Comparison of ENCODE assay signal across 8 cellular contexts in the genomic region with DNA sequence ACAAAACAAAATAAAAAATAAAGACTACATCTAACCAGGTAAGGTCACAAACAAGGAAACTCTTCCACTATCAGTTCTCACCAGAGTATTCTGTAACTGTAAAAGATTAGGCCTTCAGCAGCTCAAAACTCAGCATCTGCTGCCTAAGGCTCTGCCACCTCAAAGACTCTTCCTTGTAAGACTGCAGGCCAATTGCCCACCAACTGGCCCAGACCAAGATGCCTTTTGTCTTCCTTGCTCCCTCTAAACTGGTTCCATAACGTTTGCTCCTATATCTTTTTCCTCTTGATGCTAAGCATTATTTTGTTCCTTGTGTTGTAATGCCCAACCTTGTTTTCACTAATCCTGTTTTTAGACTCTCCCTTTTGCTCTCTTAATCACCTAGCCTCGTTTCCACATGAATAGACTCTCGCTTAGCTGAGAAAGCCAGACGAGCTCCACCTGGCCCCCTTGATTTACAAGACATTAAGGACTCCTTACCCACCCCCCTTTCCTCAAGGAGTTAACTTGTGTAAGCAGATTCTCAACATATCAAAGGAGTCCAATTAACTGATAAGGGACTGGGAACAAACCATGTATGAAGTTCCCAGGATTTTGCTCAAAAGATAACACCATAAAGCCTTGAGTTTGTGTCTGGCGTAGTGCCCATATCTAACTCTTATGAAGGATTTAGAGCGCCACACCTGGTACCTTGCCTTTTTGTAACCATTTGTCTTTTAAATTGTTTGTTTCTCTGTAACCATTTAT. TPM values are rescaled to one million over a fixed set of nuclear protein-coding genes. Genes with fewer than 3 reads are reported as not detected.
A peak's percentile ranks its signal among the peaks of the same experiment; 100 is the strongest.
DNase-seq lines count a peak whose midpoint lies in the region; FAIRE-seq and TF ChIP-seq lines count a peak whose summit lies in the region.

No MANE protein-coding gene starts in this region.

- H3K56ac ChIP-seq in H1 (replicated peaks; ENCODE audit: insufficient read length, low read depth, low read length) = no peak overlapping the region

- 1% methylated on average over 6 of the region's 6 CpGs; no CpG with 5 or more reads in 1 of the 2 experiments for WGBS in H1 (ENCODE audit: extremely low coverage in 1 of 2, insufficient coverage in 1 of 2, insufficient read length in 1 of 2, insufficient replicate concordance in 2 of 2, low coverage in 1 of 2, low lambda C conversion rate in 2 of 2, missing lambda C conversion rate in 1 of 2), 2 experiments

- no peak overlapping the region for H3K4ac ChIP-seq in H1 (replicated peaks; ENCODE audit: insufficient read length, low read depth, low read length)

- H3K79me2 ChIP-seq in H1 (ENCODE audit: control insufficient read depth in 1 of 2, insufficient read depth in 2 of 2, low read length in 2 of 2) = peaks cover 45 to 63% of the 10 kb centered on the region in 2 experiments

- H3K4me3 ChIP-seq in H1 (ENCODE audit: extremely low read depth in 1 of 4, insufficient read depth in 2 of 4, low read depth in 3 of 4, low read length in 4 of 4) = peak overlapping the region; percentile 89 to 97 (median 96)

- H3K4me1 Mint-ChIP-seq in nephron progenitor cell = peaks cover 20% of the 10 kb centered on the region

- peaks cover 0 to 26% (median 12%) of the 10 kb centered on the region in 4 experiments; a peak in 5 of 8 replicates for H3K36me3 ChIP-seq in H1 (ENCODE audit: control insufficient read depth in 2 of 4, insufficient read depth in 4 of 4, low read length in 3 of 4)

- no peak for TF ChIP-seq CTCF in H1 (IDR thresholded peaks at IDR 0.05; ENCODE audit: control extremely low read depth in 1 of 3, insufficient read depth in 1 of 3, low read depth in 1 of 3, low read length in 3 of 3)
- TF ChIP-seq CTCF in nephron progenitor cell (IDR thresholded peaks at IDR 0.05) = no peak

- H3K18ac ChIP-seq in H1 (ENCODE audit: extremely low read depth, low read length) = peak overlapping the region; percentile 85

- H2BK120ac ChIP-seq in H1 (replicated peaks; ENCODE audit: low read depth, low read length) = no peak overlapping the region

- no peak for TF ChIP-seq RAD21 in H1 (IDR thresholded peaks at IDR 0.05 in 1 of 2, conservative IDR thresholded peaks at IDR 0.05 in 1 of 2; ENCODE audit: low read depth in 2 of 2, low read length in 2 of 2)

- no peak overlapping the region for H4K8ac ChIP-seq in H1 (ENCODE audit: extremely low read depth, insufficient read depth, low read length)

- H3K9me3 Mint-ChIP-seq in nephron progenitor cell = peaks cover 89% of the 10 kb centered on the region

- peaks cover 86% of the 10 kb centered on the region for H3K36me3 Mint-ChIP-seq in nephron progenitor cell (ENCODE audit: low read depth)

- 0 out of 2 replicates have a peak overlapping the region, but pooled peaks have one; percentile 68 for H2BK12ac ChIP-seq in H1 (ENCODE audit: low read depth, low read length)

- peak overlapping the region; percentile 94; the same call in 1 of the 2 replicates for H3K27ac ChIP-seq in H1 (ENCODE audit: low read depth, low read length)

- H4K20me1 ChIP-seq in H1 (replicated peaks in 1 of 2; ENCODE audit: control insufficient read depth in 1 of 2, insufficient read depth in 2 of 2, low read length in 2 of 2) = peaks cover 7 to 10% of the 10 kb centered on the region in 2 experiments

- no peak overlapping the region for H3K14ac ChIP-seq in H1 (ENCODE audit: insufficient read length)

- H3K9me3 ChIP-seq in H1 (ENCODE audit: insufficient read depth in 2 of 2, low read depth in 1 of 2, low read length in 1 of 2) = no peaks in the 10 kb centered on the region

- peaks cover 5% of the 10 kb centered on the region for H3K27me3 Mint-ChIP-seq in nephron progenitor cell (ENCODE audit: low read depth, poor library complexity)

- peak overlapping the region in 3 of 4 experiments; percentile 44 to 67 (median 45); a peak in 4 of 7 replicates for H3K9ac ChIP-seq in H1 (replicated peaks in 1 of 4; ENCODE audit: extremely low read depth in 1 of 4, low read depth in 3 of 4, low read length in 3 of 4)

- H3K4me3 Mint-ChIP-seq in nephron progenitor cell = peak overlapping the region; percentile 99

- no peak overlapping the region for H4K5ac ChIP-seq in H1 (ENCODE audit: insufficient read length, low read depth, low read length)

- FAIRE-seq in H1 (lab: Jason Lieb, UNC) = peak; percentile 96

- H3K79me1 ChIP-seq in H1 (ENCODE audit: low read depth, low read length) = no peaks in the 10 kb centered on the region

- H3K4me2 ChIP-seq in H1 (ENCODE audit: insufficient read depth in 1 of 2, low read depth in 2 of 2, low read length in 2 of 2) = peak overlapping the region; percentile 77 to 79

- H2AFZ ChIP-seq in H1 (ENCODE audit: low read length) = no peak overlapping the region

- 0 out of 2 replicates have a peak overlapping the region, but pooled peaks have one; percentile 5 for H2BK20ac ChIP-seq in H1 (ENCODE audit: low read length)

- H2BK15ac ChIP-seq in H1 (ENCODE audit: low read length) = no peak overlapping the region

- H3K4me1 ChIP-seq in H1 (replicated peaks in 1 of 4; ENCODE audit: control insufficient read depth in 3 of 4, insufficient read depth in 4 of 4, low read length in 3 of 4) = peaks cover 3 to 18% (median 10%) of the 10 kb centered on the region in 4 experiments; a peak in 6 of 7 replicates

- H3K23me2 ChIP-seq in H1 (ENCODE audit: low read depth, low read length) = peaks cover 3% of the 10 kb centered on the region; the same call in 1 of the 2 replicates

- CTCF ChIA-PET in H1 (lab: Charles Lee; ENCODE audit: partially characterized antibody) = interaction anchor here (0.6 to 1.2 kb wide), 6 partner anchors 10 to 106 kb away, joined by 3 to 5 read pairs (median 4); a partner anchor contains a TSS

- H2AK5ac ChIP-seq in H1 (ENCODE audit: low read depth, low read length) = peak overlapping the region; percentile 96; the same call in 1 of the 2 replicates

- TF ChIP-seq POLR2A in H1 (IDR thresholded peaks at IDR 0.05; ENCODE audit: control extremely low read depth in 1 of 2, low read depth in 2 of 2, low read length in 2 of 2) = peak; percentile 31 to 74

- H4K91ac ChIP-seq in H1 (replicated peaks; ENCODE audit: insufficient read length, low read length) = no peak overlapping the region

- POLR2A ChIA-PET in H1 (lab: Charles Lee; ENCODE audit: partially characterized antibody) = interaction anchor here (0.6 to 11.1 kb wide), 28 partner anchors 9 to 560 kb away, joined by 3 to 103 read pairs (median 5); a partner anchor contains a TSS

- H3K27me3 ChIP-seq in H1 (replicated peaks in 1 of 4; ENCODE audit: control insufficient read depth in 3 of 4, extremely low read depth in 1 of 4, insufficient read depth in 3 of 4, low read length in 3 of 4) = no peaks in the 10 kb centered on the region

- H3K23ac ChIP-seq in H1 (ENCODE audit: insufficient read length) = no peak overlapping the region

- peak; percentile 64 for DNase-seq in DMS79 treated with DMSO at 0.1 percent for 48 hours (lab: John Stamatoyannopoulos, UW)
- DNase-seq in NCI-H748 treated with DMSO at 0.1 percent for 48 hours (lab: John Stamatoyannopoulos, UW) = peak; percentile 20
- DNase-seq in H1 (ENCODE audit: low read depth in 1 of 2, low spot score in 2 of 2) = peak in 1 of 2 experiments; percentile 50
- DNase-seq in nephron progenitor cell = no peak
- no peak for DNase-seq in superior temporal gyrus (ENCODE audit: extremely low spot score)
- no peak for DNase-seq in NK-92 treated with Interleukin-12 subunit alpha and Interleukin-12 subunit beta, amount 100 ng/mL, for 24 hours (lab: John Stamatoyannopoulos, UW)
- DNase-seq in stimulated activated CD4-positive, alpha-beta T cell treated with anti-CD3 and anti-CD28 coated beads, Interleukin-4, amount 100 ng/mL, for 24 hours = no peak
- DNase-seq in NCI-H2227 (lab: John Stamatoyannopoulos, UW; ENCODE audit: unreplicated experiment) = no peak

- H2BK5ac ChIP-seq in H1 (ENCODE audit: low read depth, low read length) = peak overlapping the region; percentile 76; the same call in 1 of the 2 replicates

- TF ChIP-seq EP300 in H1 (IDR thresholded peaks at IDR 0.05; ENCODE audit: borderline replicate concordance in 1 of 2, low read depth in 2 of 2, low read length in 2 of 2) = no peak

- H3K27ac Mint-ChIP-seq in nephron progenitor cell = peak overlapping the region; percentile 90

RNA-seq across cellular contexts. Expression of a gene that starts 1.5 kb away (rescaled TPM):
- 90.7 and 90.9 TPM in 2 replicates for total RNA-seq in H1 (2021; fragmentation: NEBNext Ultra II Directional; extraction: Animal tissue kit (Norgen Biotek cat#: 25700))
- polyA plus RNA-seq in H1 (2011; rRNA removed) = 99.6 and 110 TPM in 2 replicates
- polyA plus RNA-seq in H1 (2011; cell fraction: cytosol; rRNA removed) = 66.5 TPM
- 74.2 TPM for polyA plus RNA-seq in H1 (2011; cell fraction: nucleus; rRNA removed)
- polyA plus RNA-seq in H1 (2012, experiment 1 of 2) = 53.1 to 76.6 TPM (median 64.5 TPM) in 4 replicates
- polyA plus RNA-seq in H1 (2012, experiment 2 of 2) = 46.8 TPM
- 39.2 TPM for polyA plus RNA-seq in H1 (2013, experiment 1 of 2)
- polyA plus RNA-seq in H1 (2013, experiment 2 of 2) = 39.8 TPM
- polyA minus RNA-seq in H1 (2011; rRNA and poly(A)+ RNA removed) = 125 and 160 TPM in 2 replicates
- polyA minus RNA-seq in H1 (2011; cell fraction: cytosol; rRNA and poly(A)+ RNA removed) = 63.5 TPM
- 209 TPM for polyA minus RNA-seq in H1 (2011; cell fraction: nucleus; rRNA and poly(A)+ RNA removed)

RNA-seq across cellular contexts. Expression of a gene that starts 29.0 kb away (rescaled TPM):
- 19.2 and 19.7 TPM in 2 replicates for total RNA-seq in H1 (2021; fragmentation: NEBNext Ultra II Directional; extraction: Animal tissue kit (Norgen Biotek cat#: 25700))
- polyA plus RNA-seq in H1 (2011; rRNA removed) = 4.4 and 5.4 TPM in 2 replicates
- 8.2 TPM for polyA plus RNA-seq in H1 (2011; cell fraction: cytosol; rRNA removed)
- 9.6 TPM for polyA plus RNA-seq in H1 (2011; cell fraction: nucleus; rRNA removed)
- polyA plus RNA-seq in H1 (2012, experiment 1 of 2) = 8.6 to 10.5 TPM (median 10.1 TPM) in 4 replicates
- polyA plus RNA-seq in H1 (2012, experiment 2 of 2) = 0.76 TPM
- 7.0 TPM for polyA plus RNA-seq in H1 (2013, experiment 1 of 2)
- polyA plus RNA-seq in H1 (2013, experiment 2 of 2) = 6.7 TPM
- 16.5 and 19.3 TPM in 2 replicates for polyA minus RNA-seq in H1 (2011; rRNA and poly(A)+ RNA removed)
- polyA minus RNA-seq in H1 (2011; cell fraction: cytosol; rRNA and poly(A)+ RNA removed) = 8.0 TPM
- polyA minus RNA-seq in H1 (2011; cell fraction: nucleus; rRNA and poly(A)+ RNA removed) = 16.1 TPM

RNA-seq across cellular contexts. Expression of a gene that starts 37.7 kb away (rescaled TPM):
- total RNA-seq in H1 (2021; fragmentation: NEBNext Ultra II Directional; extraction: Animal tissue kit (Norgen Biotek cat#: 25700)) = 41.5 and 42.1 TPM in 2 replicates
- polyA plus RNA-seq in H1 (2011; rRNA removed) = 17.4 and 18.1 TPM in 2 replicates
- polyA plus RNA-seq in H1 (2011; cell fraction: cytosol; rRNA removed) = 16.2 TPM
- polyA plus RNA-seq in H1 (2011; cell fraction: nucleus; rRNA removed) = 20.1 TPM
- polyA plus RNA-seq in H1 (2012, experiment 1 of 2) = 16.8 to 19.8 TPM (median 18.6 TPM) in 4 replicates
- polyA plus RNA-seq in H1 (2012, experiment 2 of 2) = 4.3 TPM
- 19.7 TPM for polyA plus RNA-seq in H1 (2013, experiment 1 of 2)
- polyA plus RNA-seq in H1 (2013, experiment 2 of 2) = 17.0 TPM
- polyA minus RNA-seq in H1 (2011; rRNA and poly(A)+ RNA removed) = 24.8 and 34.3 TPM in 2 replicates
- polyA minus RNA-seq in H1 (2011; cell fraction: cytosol; rRNA and poly(A)+ RNA removed) = 20.0 TPM
- 24.2 TPM for polyA minus RNA-seq in H1 (2011; cell fraction: nucleus; rRNA and poly(A)+ RNA removed)

RNA-seq across cellular contexts. Expression of a gene that starts 47.8 kb away (rescaled TPM):
- 18.5 and 18.8 TPM in 2 replicates for total RNA-seq in H1 (2021; fragmentation: NEBNext Ultra II Directional; extraction: Animal tissue kit (Norgen Biotek cat#: 25700))
- polyA plus RNA-seq in H1 (2011; rRNA removed) = 8.1 and 10.5 TPM in 2 replicates
- polyA plus RNA-seq in H1 (2011; cell fraction: cytosol; rRNA removed) = 11.7 TPM
- polyA plus RNA-seq in H1 (2011; cell fraction: nucleus; rRNA removed) = 14.5 TPM
- 10.7 to 18.0 TPM (median 14.1 TPM) in 4 replicates for polyA plus RNA-seq in H1 (2012, experiment 1 of 2)
- polyA plus RNA-seq in H1 (2012, experiment 2 of 2) = 1.3 TPM
- 12.0 TPM for polyA plus RNA-seq in H1 (2013, experiment 1 of 2)
- 11.7 TPM for polyA plus RNA-seq in H1 (2013, experiment 2 of 2)
- polyA minus RNA-seq in H1 (2011; rRNA and poly(A)+ RNA removed) = 15.6 and 18.7 TPM in 2 replicates
- 16.3 TPM for polyA minus RNA-seq in H1 (2011; cell fraction: cytosol; rRNA and poly(A)+ RNA removed)
- polyA minus RNA-seq in H1 (2011; cell fraction: nucleus; rRNA and poly(A)+ RNA removed) = 28.4 TPM

RNA-seq across cellular contexts. Expression of a gene that starts 57.3 kb away (rescaled TPM):
- 53.7 and 60.1 TPM in 2 replicates for total RNA-seq in H1 (2021; fragmentation: NEBNext Ultra II Directional; extraction: Animal tissue kit (Norgen Biotek cat#: 25700))
- 11.3 and 13.8 TPM in 2 replicates for polyA plus RNA-seq in H1 (2011; rRNA removed)
- polyA plus RNA-seq in H1 (2011; cell fraction: cytosol; rRNA removed) = 23.1 TPM
- 18.4 TPM for polyA plus RNA-seq in H1 (2011; cell fraction: nucleus; rRNA removed)
- polyA plus RNA-seq in H1 (2012, experiment 1 of 2) = 22.1 to 36.7 TPM (median 26.4 TPM) in 4 replicates
- polyA plus RNA-seq in H1 (2012, experiment 2 of 2) = 5.6 TPM
- polyA plus RNA-seq in H1 (2013, experiment 1 of 2) = 23.9 TPM
- 22.1 TPM for polyA plus RNA-seq in H1 (2013, experiment 2 of 2)
- 71.9 and 78.7 TPM in 2 replicates for polyA minus RNA-seq in H1 (2011; rRNA and poly(A)+ RNA removed)
- polyA minus RNA-seq in H1 (2011; cell fraction: cytosol; rRNA and poly(A)+ RNA removed) = 42.6 TPM
- 44.1 TPM for polyA minus RNA-seq in H1 (2011; cell fraction: nucleus; rRNA and poly(A)+ RNA removed)

Comparison
In these comparisons a context has a peak if more than half of its experiments do, and no peak if none do; other contexts are left out.
1. DNase-seq: peak in DMS79 treated with DMSO at 0.1 percent for 48 hours (single experiment) and NCI-H748 treated with DMSO at 0.1 percent for 48 hours (single experiment); none in nephron progenitor cell (single experiment), superior temporal gyrus (single experiment), NK-92 treated with Interleukin-12 subunit alpha and Interleukin-12 subunit beta, amount 100 ng/mL, for 24 hours (single experiment), stimulated activated CD4-positive, alpha-beta T cell treated with anti-CD3 and anti-CD28 coated beads, Interleukin-4, amount 100 ng/mL, for 24 hours (single experiment) and NCI-H2227 (single experiment).